In the genomic region with DNA sequence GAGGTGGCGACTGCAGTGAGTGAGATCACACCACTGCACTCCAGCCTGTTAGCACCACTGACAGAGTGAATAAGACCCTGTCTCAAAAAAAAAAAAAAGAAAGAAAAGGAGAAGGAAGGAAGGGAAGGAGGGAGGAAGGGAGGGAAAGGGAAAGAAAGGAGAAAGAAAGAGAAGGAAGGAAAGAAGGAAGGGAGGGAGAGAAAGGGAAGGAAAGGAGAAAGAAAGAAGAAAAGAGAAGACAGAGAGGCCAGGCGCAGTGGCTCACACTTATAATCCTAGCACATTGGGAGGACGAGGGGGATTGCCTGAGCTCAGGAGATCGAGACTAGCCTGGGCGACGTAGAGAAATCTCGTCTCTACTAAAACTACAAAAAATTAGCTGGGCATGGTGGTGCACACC, we compare ENCODE assay signal across 21 cellular contexts.
"Had no signal": no experiment of that assay in that cellular context is flagged by ENCODE, and none has a peak within 500 bp of the region (broad histone marks: within the 10 kb centered on the region; RNA-seq: fewer than 3 reads in every experiment).

No MANE protein-coding gene starts in this region.

- H2AFZ ChIP-seq: hepatocyte had no signal

- DNase-seq: colonic mucosa; dermis blood vessel endothelial cell; erythroblast; foreskin melanocyte; head of caudate nucleus; kidney; left colon; left ventricle myocardium superior; mesenchymal stem cell; midbrain; stimulated activated CD4-positive, alpha-beta T cell treated with anti-CD3 and anti-CD28 coated beads, Interleukin-2, amount 100 ng/mL, for 24 hours; stimulated activated CD4-positive, alpha-beta T cell treated with anti-CD3 and anti-CD28 coated beads, Interleukin-4, amount 100 ng/mL, for 4 hours; stimulated activated naive CD4-positive, alpha-beta T cell treated with Interleukin-2 at 50 U/mL for 16 hours; tibial artery; upper lobe of right lung had no signal

- H3K27ac Mint-ChIP-seq: nephron had no signal

- H3K4me3 Mint-ChIP-seq: nephron had no signal

- H3K4me3 ChIP-seq: colonic mucosa, hepatocyte, lung, suprapubic skin, tibial artery, upper lobe of right lung, vagina had no signal

- H3K4me2 ChIP-seq: hepatocyte had no signal

- H3K36me3 ChIP-seq: colonic mucosa, upper lobe of right lung, vagina had no signal

- H3K9me3 Mint-ChIP-seq: nephron had no signal

- H3K27ac ChIP-seq: colonic mucosa, hepatocyte, suprapubic skin, tibial artery, upper lobe of right lung, vagina had no signal

- H3K27me3 ChIP-seq: colonic mucosa, hepatocyte, suprapubic skin, tibial artery, upper lobe of right lung, vagina had no signal

- H3K9me3 ChIP-seq: colonic mucosa, suprapubic skin, tibial artery, upper lobe of right lung, vagina had no signal

- ATAC-seq: left colon, left ventricle myocardium superior, sciatic nerve, upper lobe of right lung had no signal
